37 cellular contexts compared by ENCODE assay signal in genomic region chr7:81441750-81442149, GRCh38.
"Had no signal": no experiment of that assay in that cellular context is flagged by ENCODE, and none has a peak within 500 bp of the region (broad histone marks: within the 10 kb centered on the region; RNA-seq: fewer than 3 reads in every experiment).

No MANE protein-coding gene starts in this region.

- H3K4me1 ChIP-seq: adrenal gland, breast epithelium, colonic mucosa, gastrocnemius medialis, heart left ventricle had no signal

- H3K4me3 ChIP-seq: adrenal gland, breast epithelium, cardiac muscle cell, colonic mucosa, gastrocnemius medialis, heart left ventricle, hepatocyte had no signal

- H3K36me3 Mint-ChIP-seq: activated CD4-positive, alpha-beta memory T cell treated with anti-CD3 and anti-CD28 coated beads for 36 hours; activated CD8-positive, alpha-beta memory T cell treated with anti-CD3 and anti-CD28 coated beads, Interleukin-2, amount 10 ng/mL, durations not matched to agents 7 days and 5 days; activated naive CD4-positive, alpha-beta T cell treated with anti-CD3 and anti-CD28 coated beads, Interleukin-2, amount 50 U/mL, for 24 hours; activated naive CD8-positive, alpha-beta T cell treated with anti-CD3 and anti-CD28 coated beads for 36 hours; brain had no signal

- H3K9me3 ChIP-seq: adrenal gland, breast epithelium, colonic mucosa, gastrocnemius medialis, heart left ventricle had no signal

- H3K36me3 ChIP-seq: adrenal gland, breast epithelium, cardiac muscle cell, colonic mucosa, gastrocnemius medialis, heart left ventricle, WERI-Rb-1 had no signal

- H3K4me1 Mint-ChIP-seq: activated B cell treated with CpG ODN at 0.5 μM for 24 hours; activated CD4-positive, alpha-beta T cell treated with anti-CD3 and anti-CD28 coated beads, Interleukin-2, amount 10 ng/mL, durations not matched to agents 24 days and 14 days; activated CD8-positive, alpha-beta memory T cell treated with anti-CD3 and anti-CD28 coated beads, Interleukin-2, amount 10 ng/mL, durations not matched to agents 7 days and 5 days; activated naive CD4-positive, alpha-beta T cell treated with anti-CD3 and anti-CD28 coated beads, Interleukin-2, amount 50 U/mL, for 24 hours; activated naive CD8-positive, alpha-beta T cell treated with anti-CD3 and anti-CD28 coated beads for 36 hours; activated naive CD8-positive, alpha-beta T cell treated with anti-CD3 and anti-CD28 coated beads, Interleukin-2, amount 50 U/mL, for 24 hours; brain had no signal

- H3K27ac Mint-ChIP-seq: activated B cell treated with CpG ODN at 0.5 μM for 24 hours; activated CD4-positive, alpha-beta memory T cell treated with anti-CD3 and anti-CD28 coated beads for 36 hours; activated CD4-positive, alpha-beta T cell treated with anti-CD3 and anti-CD28 coated beads, Interleukin-2, amount 10 ng/mL, durations not matched to agents 24 days and 14 days; activated CD8-positive, alpha-beta memory T cell treated with anti-CD3 and anti-CD28 coated beads, Interleukin-2, amount 10 ng/mL, durations not matched to agents 7 days and 5 days; activated CD8-positive, alpha-beta T cell treated with anti-CD3 and anti-CD28 coated beads, Interleukin-2, amount 10 ng/mL, durations not matched to agents 7 days and 5 days; activated naive CD4-positive, alpha-beta T cell treated with anti-CD3 and anti-CD28 coated beads for 36 hours; activated naive CD4-positive, alpha-beta T cell treated with anti-CD3 and anti-CD28 coated beads, Interleukin-2, amount 50 U/mL, for 24 hours; activated naive CD8-positive, alpha-beta T cell treated with anti-CD3 and anti-CD28 coated beads for 36 hours; activated naive CD8-positive, alpha-beta T cell treated with anti-CD3 and anti-CD28 coated beads, Interleukin-2, amount 50 U/mL, for 24 hours; activated T-helper 1 cell treated with anti-CD3 and anti-CD28 coated beads, Interleukin-12 subunit alpha, Interleukin-12 subunit beta, Interleukin-2, Interleukin-4 antibody, amounts not matched to agents 30 ng/mL and 10 ng/mL and 1 ng/mL, durations not matched to agents 14 hours and 24 hours and 36 hours; activated T-helper 2 cell treated with anti-CD3 and anti-CD28 coated beads, Interferon-gamma antibody, Interleukin-2, Interleukin-4, amounts not matched to agents 10 μg/mL and 5 μg/mL and 100 μg/mL, durations not matched to agents 14 hours and 24 hours and 36 hours; brain had no signal

- H3K27ac ChIP-seq: adrenal gland, breast epithelium, cardiac muscle cell, colonic mucosa, epithelial cell of prostate, foreskin keratinocyte, gastrocnemius medialis, heart left ventricle, hepatocyte, WERI-Rb-1 had no signal

- ATAC-seq: activated CD4-positive, CD25-positive, alpha-beta regulatory T cell treated with anti-CD3 and anti-CD28 coated beads, Interleukin-2, amount 50 U/mL, for 24 hours; activated CD8-positive, alpha-beta memory T cell treated with anti-CD3 and anti-CD28 coated beads, Interleukin-2, amount 10 ng/mL, durations not matched to agents 7 days and 5 days; activated CD8-positive, alpha-beta T cell treated with anti-CD3 and anti-CD28 coated beads, Interleukin-2, amount 10 ng/mL, durations not matched to agents 7 days and 5 days; activated naive CD8-positive, alpha-beta T cell treated with anti-CD3 and anti-CD28 coated beads, Interleukin-2, amount 50 U/mL, for 24 hours; esophagus mucosa; foreskin keratinocyte; gastrocnemius medialis; heart left ventricle had no signal

- H2AFZ ChIP-seq: hepatocyte had no signal

- H3K27me3 Mint-ChIP-seq: activated B cell treated with CpG ODN at 0.5 μM for 24 hours; activated CD4-positive, alpha-beta memory T cell treated with anti-CD3 and anti-CD28 coated beads for 36 hours; activated CD4-positive, alpha-beta T cell treated with anti-CD3 and anti-CD28 coated beads, Interleukin-2, amount 10 ng/mL, durations not matched to agents 24 days and 14 days; activated CD8-positive, alpha-beta memory T cell treated with anti-CD3 and anti-CD28 coated beads, Interleukin-2, amount 10 ng/mL, durations not matched to agents 7 days and 5 days; activated naive CD4-positive, alpha-beta T cell treated with anti-CD3 and anti-CD28 coated beads, Interleukin-2, amount 50 U/mL, for 24 hours; activated naive CD8-positive, alpha-beta T cell treated with anti-CD3 and anti-CD28 coated beads for 36 hours; activated naive CD8-positive, alpha-beta T cell treated with anti-CD3 and anti-CD28 coated beads, Interleukin-2, amount 50 U/mL, for 24 hours; brain had no signal

- H3K4me2 ChIP-seq: hepatocyte had no signal

- H3K27me3 ChIP-seq: adrenal gland, breast epithelium, cardiac muscle cell, colonic mucosa, foreskin keratinocyte, gastrocnemius medialis, heart left ventricle, hepatocyte had no signal

- H3K4me3 Mint-ChIP-seq: activated B cell treated with CpG ODN at 0.5 μM for 24 hours; activated CD4-positive, alpha-beta memory T cell treated with anti-CD3 and anti-CD28 coated beads for 36 hours; activated CD4-positive, alpha-beta T cell treated with anti-CD3 and anti-CD28 coated beads, Interleukin-2, amount 10 ng/mL, durations not matched to agents 24 days and 14 days; activated CD8-positive, alpha-beta memory T cell treated with anti-CD3 and anti-CD28 coated beads, Interleukin-2, amount 10 ng/mL, durations not matched to agents 7 days and 5 days; activated CD8-positive, alpha-beta T cell treated with anti-CD3 and anti-CD28 coated beads, Interleukin-2, amount 10 ng/mL, durations not matched to agents 7 days and 5 days; activated naive CD4-positive, alpha-beta T cell treated with anti-CD3 and anti-CD28 coated beads for 36 hours; activated naive CD4-positive, alpha-beta T cell treated with anti-CD3 and anti-CD28 coated beads, Interleukin-2, amount 50 U/mL, for 24 hours; activated naive CD8-positive, alpha-beta T cell treated with anti-CD3 and anti-CD28 coated beads for 36 hours; activated naive CD8-positive, alpha-beta T cell treated with anti-CD3 and anti-CD28 coated beads, Interleukin-2, amount 50 U/mL, for 24 hours; activated T-helper 1 cell treated with anti-CD3 and anti-CD28 coated beads, Interleukin-12 subunit alpha, Interleukin-12 subunit beta, Interleukin-2, Interleukin-4 antibody, amounts not matched to agents 30 ng/mL and 10 ng/mL and 1 ng/mL, durations not matched to agents 14 hours and 24 hours and 36 hours; brain had no signal

- H3K79me2 ChIP-seq: hepatocyte had no signal

- FAIRE-seq: endometrium, endothelial cell of umbilical vein had no signal

- DNase-seq: activated B cell treated with CpG ODN at 0.5 μM for 24 hours; activated CD4-positive, alpha-beta memory T cell treated with anti-CD3 and anti-CD28 coated beads for 36 hours; activated CD4-positive, alpha-beta T cell treated with anti-CD3 and anti-CD28 coated beads, Interleukin-2, amount 10 ng/mL, durations not matched to agents 24 days and 14 days; activated CD8-positive, alpha-beta memory T cell treated with anti-CD3 and anti-CD28 coated beads, Interleukin-2, amount 10 ng/mL, durations not matched to agents 7 days and 5 days; activated CD8-positive, alpha-beta memory T cell treated with anti-CD3 and anti-CD28 coated beads, Interleukin-2, amount 50 U/mL, for 4 hours; activated CD8-positive, alpha-beta T cell treated with anti-CD3 and anti-CD28 coated beads, Interleukin-2, amount 10 ng/mL, durations not matched to agents 7 days and 5 days; activated effector memory CD4-positive, alpha-beta T cell treated with anti-CD3 and anti-CD28 coated beads, Interleukin-2, amount 50 U/mL, for 16 hours; activated naive CD4-positive, alpha-beta T cell treated with anti-CD3 and anti-CD28 coated beads for 36 hours; activated naive CD8-positive, alpha-beta T cell treated with anti-CD3 and anti-CD28 coated beads for 36 hours; activated naive CD8-positive, alpha-beta T cell treated with anti-CD3 and anti-CD28 coated beads, Interleukin-2, amount 50 U/mL, for 24 hours; activated T-cell treated with anti-CD3 and anti-CD28 coated beads, Interleukin-2, amount 50 U/mL, for 1 hour; activated T-cell treated with anti-CD3 and anti-CD28 coated beads, Interleukin-2, amount 50 U/mL, for 48 hours; adrenal gland; amygdala; aorta; central memory CD4-positive, alpha-beta T cell; cerebellar nuclear complex; colonic mucosa; effector CD8-positive, alpha-beta T cell; foreskin keratinocyte; gastrocnemius medialis; glutamatergic neuron; heart left ventricle; T-helper 2 cell; WERI-Rb-1 had no signal

- H3K9me3 Mint-ChIP-seq: activated naive CD4-positive, alpha-beta T cell treated with anti-CD3 and anti-CD28 coated beads, Interleukin-2, amount 50 U/mL, for 24 hours had no signal
